8 cellular contexts compared by ENCODE assay signal in the genomic region with DNA sequence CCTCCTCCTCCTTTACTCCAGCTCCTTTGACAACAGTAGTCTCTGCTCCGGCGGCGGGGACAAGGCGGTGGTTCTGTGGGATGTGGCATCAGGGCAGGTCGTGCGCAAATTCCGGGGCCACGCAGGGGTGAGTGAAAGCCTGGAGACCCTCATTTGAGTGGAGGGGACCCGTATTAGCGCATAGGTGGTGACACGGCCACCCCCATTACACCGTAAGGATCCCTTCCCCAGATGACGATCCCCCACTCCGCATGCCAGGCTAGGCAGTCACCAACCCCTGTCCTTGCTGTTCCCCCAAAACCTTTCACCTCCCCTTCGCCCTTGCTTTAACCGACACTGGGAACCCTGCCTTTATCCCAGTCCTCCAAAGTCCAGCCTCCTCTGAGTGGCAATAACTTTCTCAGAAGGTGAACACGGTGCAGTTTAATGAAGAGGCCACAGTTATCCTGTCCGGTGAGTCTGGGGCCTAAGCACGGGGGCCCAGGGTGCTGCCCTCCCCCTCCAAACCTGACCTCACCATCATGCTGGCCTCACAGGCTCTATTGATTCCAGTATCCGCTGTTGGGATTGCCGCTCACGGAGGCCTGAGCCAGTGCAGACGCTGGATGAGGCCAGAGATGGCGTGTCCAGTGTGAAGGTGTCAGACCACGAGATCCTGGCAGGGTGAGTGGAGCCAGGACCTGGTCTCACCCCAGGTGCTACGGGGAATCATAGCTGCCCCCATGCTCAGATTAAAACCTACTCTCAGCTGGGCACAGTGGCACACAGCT. TPM values are rescaled to one million over a fixed set of nuclear protein-coding genes. Genes with fewer than 3 reads are reported as not detected.
DNase-seq lines count a peak whose midpoint lies in the region; ATAC-seq and TF ChIP-seq lines count a peak whose summit lies in the region.

No MANE protein-coding gene starts in this region.

- no peaks in the 10 kb centered on the region for H3K9me3 Mint-ChIP-seq in mesothelial cell of epicardium

- dilution Hi-C loops in mammary epithelial cell (cut with HindIII; ENCODE audit: low sequenced_read_pairs): no loop called here

- H3K36me3 ChIP-seq in heart left ventricle (peaks cover 0 to 48% (median 32%) of the 10 kb centered on the region in 9 donors), mammary epithelial cell (ENCODE audit: insufficient read depth, low read length) (peaks cover 5% of the 10 kb centered on the region), aorta (ENCODE audit: control insufficient read depth in 1 of 2, insufficient read depth in 2 of 2, low read length in 1 of 2) (no peaks in the 10 kb centered on the region)

- no peaks in the 10 kb centered on the region for H3K27me3 Mint-ChIP-seq in mesothelial cell of epicardium (ENCODE audit: low read depth)

- H3K27ac ChIP-seq in heart left ventricle (peak overlapping the region in 10 of 12 donors; percentile 91 to 99 (median 96)), mammary epithelial cell (ENCODE audit: insufficient read depth, low read depth, low read length) (peak overlapping the region; percentile 96), aorta (ENCODE audit: low read depth in 1 of 2, low read length in 2 of 2) (peak overlapping the region in 1 of 2 donors; percentile 87)

- H3K9ac ChIP-seq in mammary epithelial cell (ENCODE audit: insufficient read depth, low read length): peak overlapping the region; percentile 90

- H3K9me3 ChIP-seq in heart left ventricle (no peaks in the 10 kb centered on the region), mammary epithelial cell (replicated peaks; ENCODE audit: insufficient read depth, low read length) (no peaks in the 10 kb centered on the region), aorta (ENCODE audit: control insufficient read depth, low read length) (no peaks in the 10 kb centered on the region)

- H3K4me3 ChIP-seq in heart left ventricle: peak overlapping the region; percentile 64 to 100 (median 88)
- H3K4me3 ChIP-seq in mammary epithelial cell (replicated peaks in 1 of 3; ENCODE audit: insufficient read depth in 1 of 3, low read depth in 2 of 3, low read length in 3 of 3): peak overlapping the region; percentile 69 to 87 (median 86)
- H3K4me3 ChIP-seq in aorta (ENCODE audit: low read length in 2 of 2): peak overlapping the region; percentile 32 to 39

- peak overlapping the region; percentile 100 for H3K27ac Mint-ChIP-seq in mesothelial cell of epicardium

- H4K20me1 ChIP-seq in mammary epithelial cell (ENCODE audit: insufficient read depth, low read length): no peaks in the 10 kb centered on the region

- TF ChIP-seq CTCF in heart left ventricle (IDR thresholded peaks at IDR 0.05) (no peak), mammary epithelial cell (conservative IDR thresholded peaks at IDR 0.05 in 1 of 2, IDR thresholded peaks at IDR 0.05 in 1 of 2; ENCODE audit: extremely low read depth in 1 of 2, insufficient read depth in 1 of 2, low read depth in 1 of 2, low read length in 2 of 2) (no peak), mesothelial cell of epicardium (IDR thresholded peaks at IDR 0.05; ENCODE audit: unreplicated experiment) (no peak)

- in situ Hi-C loops in mammary epithelial cell (cut with MboI; ENCODE audit: low sequenced_read_pairs in 2 of 2): loop anchor here (10.0 kb wide), 1 partner anchor 106 kb away; no protein-coding TSS in a partner anchor

- no peak for ATAC-seq in heart left ventricle
- ATAC-seq in left cardiac atrium: no peak
- ATAC-seq in aorta (ENCODE audit: low FRiP score): no peak
- no peak for ATAC-seq in GM18517 (IDR thresholded peaks at IDR 0.05; ENCODE audit: unreplicated experiment)

- peaks cover 9 to 42% (median 37%) of the 10 kb centered on the region in 12 donors for H3K4me1 ChIP-seq in heart left ventricle
- peaks cover 34% of the 10 kb centered on the region for H3K4me1 ChIP-seq in mammary epithelial cell (ENCODE audit: insufficient read depth, low read length)
- no peaks in the 10 kb centered on the region for H3K4me1 ChIP-seq in aorta (ENCODE audit: control insufficient read depth in 1 of 2, insufficient read depth in 2 of 2, low read length in 2 of 2)

- peaks cover 59% of the 10 kb centered on the region for H3K79me2 ChIP-seq in mammary epithelial cell (ENCODE audit: insufficient read depth, low read length)

- intact Hi-C loops in heart left ventricle (cut with DNase I): loop anchor here in 6 of 10 donors (5.0 to 10.0 kb wide), 3 partner anchors 58 to 174 kb away; a partner anchor contains a TSS
- intact Hi-C loops in left cardiac atrium (cut with DNase I): loop anchor here in 1 of 2 donors (5.0 kb wide), 1 partner anchor 108 kb away; no protein-coding TSS in a partner anchor
- intact Hi-C loops in mammary epithelial cell (cut with micrococcal nuclease): loop anchor here (5.0 kb wide), 2 partner anchors 613 to 873 kb away; a partner anchor contains a TSS
- intact Hi-C loops in aorta (cut with DNase I): loop anchor here (10.0 kb wide), 1 partner anchor 174 kb away; no protein-coding TSS in a partner anchor

- H3K36me3 Mint-ChIP-seq in mesothelial cell of epicardium: peaks cover 13% of the 10 kb centered on the region

- H3K4me3 Mint-ChIP-seq in mesothelial cell of epicardium: peak overlapping the region; percentile 99

- CTCF ChIA-PET in mammary epithelial cell (lab: Charles Lee; ENCODE audit: low non-redundant PET): interaction anchor here (0.6 kb wide), 1 partner anchor 611 kb away, joined by 3 read pairs; no protein-coding TSS in a partner anchor

- peak overlapping the region; percentile 94 for H2AFZ ChIP-seq in mammary epithelial cell (ENCODE audit: low read depth, low read length)

- DNase-seq in heart left ventricle (no peak), left cardiac atrium (no peak), mammary epithelial cell (no peak), mesothelial cell of epicardium (ENCODE audit: low spot score in 2 of 2, unreplicated experiment in 2 of 2) (no peak), aorta (no peak), NCI-H146 treated with DMSO at 0.1 percent for 48 hours (lab: John Stamatoyannopoulos, UW; ENCODE audit: unreplicated experiment) (no peak), hepatic stellate cell (ENCODE audit: low spot score) (no peak)

- TF ChIP-seq POLR2A in heart left ventricle (IDR thresholded peaks at IDR 0.05): no peak

- peak overlapping the region; percentile 81 for H3K4me2 ChIP-seq in mammary epithelial cell (ENCODE audit: insufficient read depth, low read depth, low read length)

- no TSS peak for BruUV-seq in mammary epithelial cell (replicated peaks; lab: Mats Ljungman, UMichigan)

- no peaks in the 10 kb centered on the region for H3K27me3 ChIP-seq in heart left ventricle
- H3K27me3 ChIP-seq in mammary epithelial cell (ENCODE audit: insufficient read depth, low read length): no peaks in the 10 kb centered on the region
- H3K27me3 ChIP-seq in aorta (ENCODE audit: control insufficient read depth in 1 of 2, insufficient read depth in 2 of 2, low read length in 1 of 2): no peaks in the 10 kb centered on the region

- WGBS in heart left ventricle, 4 donors: 40 to 49% (median 43%) methylated on average over 24 to 26 of the region's 26 CpGs
- 38% methylated on average over 23 of the region's 26 CpGs for WGBS in mammary epithelial cell (ENCODE audit: low coverage, missing lambda C conversion rate)
- 39 to 40% methylated on average over 26 of the region's 26 CpGs for WGBS in aorta, 2 donors

- peaks cover 42% of the 10 kb centered on the region for H3K4me1 Mint-ChIP-seq in mesothelial cell of epicardium

RNA-seq across cellular contexts. Expression of a gene that starts 3.7 kb away (rescaled TPM):
- total RNA-seq in heart left ventricle (1 to 10 TPM; 6.0 to 9.2 (median 7.8) TPM), left cardiac atrium (1 to 10 TPM; 7.8 to 8.0 TPM), mammary epithelial cell (1 to 10 TPM; 6.7 to 8.1 TPM), mesothelial cell of epicardium (12.5 to 14.6 TPM (median 13.6 TPM) in 3 replicates), aorta (10 to 100 TPM in 1 of 2 donors, 1 to 10 TPM in 1; 7.1 to 11.8 TPM)
- polyA plus RNA-seq in heart left ventricle (10 to 100 TPM; 12.3 to 13.0 TPM), mammary epithelial cell (8.2 TPM), aorta (10 to 100 TPM in 1 of 2 donors, 1 to 10 TPM in 1; 9.4 to 20.9 TPM)
- 6.0 TPM for polyA minus RNA-seq in mammary epithelial cell

RNA-seq across cellular contexts. Expression of a gene that starts 3.8 kb away (rescaled TPM):
- total RNA-seq in heart left ventricle: 100 to 1,000 TPM in 1 of 9 donors, 10 to 100 TPM in 8; 16.0 to 135 (median 30.7) TPM
- 10 to 100 TPM; 18.6 to 23.0 TPM for polyA plus RNA-seq in heart left ventricle
- 10 to 100 TPM; 42.1 to 55.8 TPM for total RNA-seq in left cardiac atrium
- 10 to 100 TPM; 36.3 to 57.2 TPM for total RNA-seq in mammary epithelial cell
- polyA plus RNA-seq in mammary epithelial cell: 28.3 TPM
- polyA minus RNA-seq in mammary epithelial cell: 60.4 TPM
- 105 to 109 TPM (median 107 TPM) in 3 replicates for total RNA-seq in mesothelial cell of epicardium
- 100 to 1,000 TPM in 1 of 2 donors, 10 to 100 TPM in 1; 74.8 to 111 TPM for total RNA-seq in aorta
- polyA plus RNA-seq in aorta: 10 to 100 TPM; 54.6 to 88.7 TPM

RNA-seq across cellular contexts. Expression of a gene that starts 11.3 kb away (rescaled TPM):
- total RNA-seq in heart left ventricle (100 to 1,000 TPM in 1 of 9 donors, 10 to 100 TPM in 8; 47.6 to 121 (median 54.6) TPM), left cardiac atrium (10 to 100 TPM; 38.4 to 51.9 TPM), mammary epithelial cell (10 to 100 TPM; 46.5 to 73.8 TPM), mesothelial cell of epicardium (91.3 to 101 TPM (median 97.0 TPM) in 3 replicates), aorta (10 to 100 TPM; 50.1 to 74.0 TPM)
- polyA plus RNA-seq in heart left ventricle (10 to 100 TPM; 57.2 to 57.6 TPM), mammary epithelial cell (69.0 TPM), aorta (10 to 100 TPM; 42.7 to 94.8 TPM)
- polyA minus RNA-seq in mammary epithelial cell: 86.4 TPM

RNA-seq across cellular contexts. Expression of a gene that starts 17.5 kb away (rescaled TPM):
- not detected for total RNA-seq in heart left ventricle
- polyA plus RNA-seq in heart left ventricle: not detected
- not detected for total RNA-seq in left cardiac atrium
- not detected for total RNA-seq in mammary epithelial cell
- not detected for polyA plus RNA-seq in mammary epithelial cell
- not detected for polyA minus RNA-seq in mammary epithelial cell
- not detected in 3 replicates for total RNA-seq in mesothelial cell of epicardium
- not detected for total RNA-seq in aorta
- not detected for polyA plus RNA-seq in aorta

RNA-seq across cellular contexts. Expression of a gene that starts 26.1 kb away (rescaled TPM):
- total RNA-seq in heart left ventricle (1 to 10 TPM; 1.5 to 3.6 (median 2.4) TPM), left cardiac atrium (1 to 10 TPM; 1.4 to 2.3 TPM), mammary epithelial cell (10 to 100 TPM; 13.7 to 14.8 TPM), mesothelial cell of epicardium (9.6 to 9.8 TPM (median 9.8 TPM) in 3 replicates), aorta (1 to 10 TPM; 1.9 to 4.8 TPM)
- polyA plus RNA-seq in heart left ventricle (1 to 10 TPM; 1.0 to 5.0 TPM), mammary epithelial cell (14.4 TPM), aorta (1 to 10 TPM; 4.1 to 5.4 TPM)
- 6.5 TPM for polyA minus RNA-seq in mammary epithelial cell

Comparison
In these comparisons a context has a peak if more than half of its experiments do, and no peak if none do; other contexts are left out.
1. H3K4me3 ChIP-seq: peak in every context shown above with its lines; median percentile 88 in heart left ventricle; 86 in mammary epithelial cell; 36 in aorta.